In genomic region chr6:87832025-87832825, GRCh38 we compare ENCODE assay signal across 8 cellular contexts.
DNase-seq lines count a peak whose midpoint lies in the region; ATAC-seq and TF ChIP-seq lines count a peak whose summit lies in the region.

No MANE protein-coding gene starts in this region.

- no peak overlapping the region for H3K23ac ChIP-seq in neuronal stem cell (ENCODE audit: low read depth, low read length, poor library complexity)

- H3K27me3 ChIP-seq in KMS-11 (ENCODE audit: insufficient read depth, low read depth) (no peaks in the 10 kb centered on the region), SJSA1 (replicated peaks) (no peaks in the 10 kb centered on the region; the same call in 1 of the 2 replicates), endodermal cell (ENCODE audit: control insufficient read depth, insufficient read depth, low read length, poor library complexity, severe bottlenecking) (no peaks in the 10 kb centered on the region), neuronal stem cell (ENCODE audit: control insufficient read depth in 3 of 3, insufficient read depth in 3 of 3, low read depth in 1 of 3, low read length in 3 of 3) (no peaks in the 10 kb centered on the region)

- peak; percentile 81 for ATAC-seq in GM21619 (IDR thresholded peaks at IDR 0.05; ENCODE audit: unreplicated experiment)

- H3K27ac ChIP-seq in KMS-11 = peak overlapping the region; percentile 55
- 0 out of 2 replicates have a peak overlapping the region, but pooled peaks have one; percentile 18 for H3K27ac ChIP-seq in SJSA1
- H3K27ac ChIP-seq in endodermal cell (ENCODE audit: low read depth, low read length) = no peak overlapping the region
- H3K27ac ChIP-seq in neuronal stem cell (replicated peaks; ENCODE audit: low read length) = no peak overlapping the region

- peak; percentile 49 for DNase-seq in NCI-H510A treated with DMSO at 0.1 percent for 48 hours (lab: John Stamatoyannopoulos, UW)
- no peak for DNase-seq in NCI-H510A (lab: John Stamatoyannopoulos, UW)
- DNase-seq in SJSA1 (ENCODE audit: low read depth in 1 of 2, low spot score in 2 of 2) = peak in 1 of 2 experiments; percentile 41
- no peak for DNase-seq in endodermal cell
- DNase-seq in neuronal stem cell (ENCODE audit: low spot score) = no peak
- no peak for DNase-seq in NCI-H1048 (lab: John Stamatoyannopoulos, UW)

- no peak overlapping the region for H3K4me3 ChIP-seq in KMS-11 (IDR thresholded peaks at IDR 0.05; ENCODE audit: insufficient read depth, low read depth, low read length)
- peak overlapping the region; percentile 29 for H3K4me3 ChIP-seq in SJSA1
- H3K4me3 ChIP-seq in endodermal cell (ENCODE audit: low read length) = no peak overlapping the region
- no peak overlapping the region for H3K4me3 ChIP-seq in neuronal stem cell (ENCODE audit: low read length in 2 of 2)

- H3K36me3 ChIP-seq in KMS-11 (ENCODE audit: insufficient read depth) = no peaks in the 10 kb centered on the region
- H3K36me3 ChIP-seq in SJSA1 = no peaks in the 10 kb centered on the region
- no peaks in the 10 kb centered on the region for H3K36me3 ChIP-seq in endodermal cell (ENCODE audit: control insufficient read depth, insufficient read depth, low read length)
- no peaks in the 10 kb centered on the region for H3K36me3 ChIP-seq in neuronal stem cell (replicated peaks in 1 of 2; ENCODE audit: control insufficient read depth in 2 of 2, insufficient read depth in 2 of 2, low read length in 2 of 2)

- H3K27me3 Mint-ChIP-seq in endodermal cell (ENCODE audit: insufficient read depth) = peaks cover 2% of the 10 kb centered on the region

- H4K20me1 ChIP-seq in KMS-11 (ENCODE audit: insufficient read depth) = no peaks in the 10 kb centered on the region

- no peaks in the 10 kb centered on the region for H3K79me2 ChIP-seq in KMS-11 (ENCODE audit: insufficient read depth, low read depth)

- peak; percentile 60 for TF ChIP-seq CTCF in KMS-11 (conservative IDR thresholded peaks at IDR 0.05; ENCODE audit: low read depth, low read length)
- TF ChIP-seq CTCF in endodermal cell (conservative IDR thresholded peaks at IDR 0.05) = peak; percentile 68

- no peak overlapping the region for H4K91ac ChIP-seq in neuronal stem cell (ENCODE audit: low read depth, low read length, poor library complexity)

- H3K9ac ChIP-seq in KMS-11 (peak overlapping the region; percentile 43; the same call in 1 of the 2 replicates), endodermal cell (ENCODE audit: extremely low read depth, low read length, poor library complexity, severe bottlenecking) (no peak overlapping the region), neuronal stem cell (ENCODE audit: low read depth, low read length, poor library complexity) (no peak overlapping the region)

- H3K4me1 Mint-ChIP-seq in endodermal cell = peaks cover 5% of the 10 kb centered on the region

- H2BK5ac ChIP-seq in neuronal stem cell (ENCODE audit: low read length) = no peak overlapping the region

- no peak overlapping the region for H2BK120ac ChIP-seq in neuronal stem cell (ENCODE audit: low read depth, low read length)

- H3K18ac ChIP-seq in neuronal stem cell (ENCODE audit: low read length) = no peak overlapping the region

- no peak overlapping the region for H2AK5ac ChIP-seq in neuronal stem cell (ENCODE audit: low read depth, low read length)

- H2AFZ ChIP-seq in KMS-11 (ENCODE audit: low read depth) (peak overlapping the region; percentile 35; the same call in 1 of the 2 replicates), neuronal stem cell (ENCODE audit: low read length) (peak overlapping the region; percentile 61)

- peaks cover 1% of the 10 kb centered on the region for H3K9me3 Mint-ChIP-seq in endodermal cell

- H3K9me3 ChIP-seq in SJSA1 (replicated peaks) (0 out of 2 replicates have a peak, but pooled peaks cover 3% of the 10 kb centered on the region), endodermal cell (ENCODE audit: control insufficient read depth, low read length) (no peaks in the 10 kb centered on the region), neuronal stem cell (replicated peaks in 1 of 2; ENCODE audit: control insufficient read depth in 2 of 2, insufficient read depth in 1 of 2, low read depth in 1 of 2, low read length in 2 of 2) (no peaks in the 10 kb centered on the region)

- H3K4me3 Mint-ChIP-seq in endodermal cell = no peak overlapping the region

- H3K14ac ChIP-seq in neuronal stem cell (ENCODE audit: low read length) = no peak overlapping the region

- no peak overlapping the region for H4K8ac ChIP-seq in neuronal stem cell (ENCODE audit: low read depth, low read length)

- H3K27ac Mint-ChIP-seq in endodermal cell = no peak overlapping the region

- H2BK12ac ChIP-seq in neuronal stem cell (ENCODE audit: low read length) = no peak overlapping the region

- peaks cover 59% of the 10 kb centered on the region for H3K4me1 ChIP-seq in KMS-11 (ENCODE audit: low read depth, poor library complexity, severe bottlenecking)
- peaks cover 12% of the 10 kb centered on the region for H3K4me1 ChIP-seq in SJSA1 (replicated peaks)
- H3K4me1 ChIP-seq in endodermal cell (ENCODE audit: control insufficient read depth, insufficient read depth, low read length) = no peaks in the 10 kb centered on the region
- no peaks in the 10 kb centered on the region for H3K4me1 ChIP-seq in neuronal stem cell (ENCODE audit: control insufficient read depth in 2 of 2, insufficient read depth in 1 of 2, low read depth in 1 of 2, low read length in 2 of 2)

- peak overlapping the region; percentile 58 for H3K4me2 ChIP-seq in KMS-11
- no peak overlapping the region for H3K4me2 ChIP-seq in neuronal stem cell (ENCODE audit: insufficient read depth, low read length, poor library complexity, severe bottlenecking)

- H3K4ac ChIP-seq in neuronal stem cell (ENCODE audit: low read length) = no peak overlapping the region

- no peak overlapping the region for H2BK15ac ChIP-seq in neuronal stem cell (ENCODE audit: low read length)

- 75 to 80% methylated on average over 1 to 5 of the region's 6 CpGs for WGBS in endodermal cell (ENCODE audit: insufficient coverage in 1 of 2, insufficient read length in 1 of 2), 2 experiments
- WGBS in neuronal stem cell (ENCODE audit: extremely low coverage in 2 of 2, insufficient read length in 2 of 2, insufficient replicate concordance in 1 of 2), 2 donors = no CpG with 5 or more reads among the region's 6 CpGs

- no peaks in the 10 kb centered on the region for H3K79me1 ChIP-seq in neuronal stem cell (ENCODE audit: low read depth, low read length)

- H3K36me3 Mint-ChIP-seq in endodermal cell (ENCODE audit: low read depth) = no peaks in the 10 kb centered on the region

Comparison
In these comparisons a context has a peak if more than half of its experiments do, and no peak if none do; other contexts are left out.
1. H3K27ac ChIP-seq: peak in KMS-11 (single experiment) and SJSA1 (single experiment); none in endodermal cell (single experiment) and neuronal stem cell (single experiment).